ENCODE assay signal across 1 cellular context in genomic region chr14:68603682-68604360, GRCh38.
TF ChIP-seq lines count a peak whose summit lies in the region.

No MANE protein-coding gene starts in this region.

TF ChIP-seq in IMR-90, 13 proteins besides CTCF, POLR2A, EP300 and RAD21 (continued from another document):
- no peak for TF ChIP-seq USF2 (IDR thresholded peaks at IDR 0.05; ENCODE audit: low read depth, low read length)
- no peak for TF ChIP-seq MXI1 (IDR thresholded peaks at IDR 0.05; ENCODE audit: borderline replicate concordance, low read depth, low read length)
- no peak for TF ChIP-seq FOS (IDR thresholded peaks at IDR 0.05; ENCODE audit: low read depth, low read length)
- no peak for TF ChIP-seq RCOR1 (IDR thresholded peaks at IDR 0.05; ENCODE audit: insufficient replicate concordance, low read length)
- no peak for TF ChIP-seq SMC3 (IDR thresholded peaks at IDR 0.05; ENCODE audit: low read depth, low read length)
- TF ChIP-seq NFE2L2 (IDR thresholded peaks at IDR 0.05; ENCODE audit: low read depth, low read length), result no peak
- no peak for TF ChIP-seq MAFK (IDR thresholded peaks at IDR 0.05; ENCODE audit: low read depth, low read length)
- TF ChIP-seq MAZ (IDR thresholded peaks at IDR 0.05; ENCODE audit: borderline replicate concordance, low read depth, low read length), result no peak
- no peak for TF ChIP-seq CEBPB (IDR thresholded peaks at IDR 0.05; ENCODE audit: low read depth, low read length)
- TF ChIP-seq BHLHE40 (IDR thresholded peaks at IDR 0.05; ENCODE audit: low read depth, low read length), result no peak
- no peak for TF ChIP-seq RFX5 (IDR thresholded peaks at IDR 0.05; ENCODE audit: low read depth, low read length)
